Comparison of ENCODE assay signal across 8 cellular contexts in genomic region chr2:8603356-8603755, GRCh38.
DNase-seq lines count a peak whose midpoint lies in the region; ATAC-seq, FAIRE-seq and TF ChIP-seq lines count a peak whose summit lies in the region.
"Not testable (repeated sequence)": the region's sequence is repeated elsewhere in the genome, so short reads cannot be mapped to it uniquely, and the experiment has no call there.

No MANE protein-coding gene starts in this region.

- not testable (repeated sequence) for H4K20me1 ChIP-seq in K562 (replicated peaks; ENCODE audit: control insufficient read depth, insufficient read depth, low read length); smooth muscle cell (ENCODE audit: low read depth)

- H2AFZ ChIP-seq in K562 (ENCODE audit: low read depth, low read length); trophoblast cell (ENCODE audit: insufficient read depth, low read length, poor library complexity); smooth muscle cell (ENCODE audit: low read depth): not testable (repeated sequence)

- not testable (repeated sequence) for DNase-seq in Calu3; K562 (ENCODE audit: extremely low read depth in 1 of 4, low spot score in 3 of 4); mesothelial cell of epicardium (ENCODE audit: low spot score in 2 of 2, unreplicated experiment in 2 of 2); trophoblast cell; smooth muscle cell (lab: John Stamatoyannopoulos, UW; ENCODE audit: unreplicated experiment)
- DNase-seq in suprapubic skin (ENCODE audit: low spot score in 2 of 2), result peak; percentile 13 to 16

- not testable (repeated sequence) for FAIRE-seq in K562 (lab: Jason Lieb, UNC)

- H2BK12ac ChIP-seq in trophoblast cell (ENCODE audit: low read length), result not testable (repeated sequence)

- intact Hi-C loops in Calu3 (cut with micrococcal nuclease; ENCODE audit: unreplicated experiment); K562 (cut with micrococcal nuclease): not testable (repeated sequence)

- peaks cover 2 to 16% of the 10 kb centered on the region in 2 experiments; a peak in 3 of 5 replicates for H3K27me3 ChIP-seq in K562 (ENCODE audit: control insufficient read depth in 2 of 2, insufficient read depth in 2 of 2, low read length in 2 of 2)
- H3K27me3 ChIP-seq in trophoblast cell (ENCODE audit: insufficient read depth, low read length); smooth muscle cell (ENCODE audit: low read depth); suprapubic skin: not testable (repeated sequence)

- not testable (repeated sequence) for H4K8ac ChIP-seq in trophoblast cell (ENCODE audit: low read depth, low read length)

- peak overlapping the region; percentile 48 for H4K91ac ChIP-seq in trophoblast cell (ENCODE audit: low read depth, low read length)

- H2BK120ac ChIP-seq in trophoblast cell (ENCODE audit: insufficient read depth, low read length, poor library complexity), result not testable (repeated sequence)

- POLR2A ChIA-PET in K562 (lab: Yijun Ruan, JAX), result not testable (repeated sequence)

- H3K9ac ChIP-seq in K562 (ENCODE audit: insufficient read depth in 1 of 2, low read depth in 2 of 2, low read length in 2 of 2); trophoblast cell (ENCODE audit: low read length); smooth muscle cell (ENCODE audit: low read depth): not testable (repeated sequence)

- H3K4me3 Mint-ChIP-seq in Calu3 (ENCODE audit: low read depth, unreplicated experiment); mesothelial cell of epicardium: not testable (repeated sequence)

- H3K36me3 ChIP-seq in K562 (ENCODE audit: control insufficient read depth, insufficient read depth, low read length); trophoblast cell (ENCODE audit: control insufficient read depth in 1 of 2, insufficient read depth in 2 of 2, low read length in 2 of 2); smooth muscle cell (ENCODE audit: low read depth); suprapubic skin: not testable (repeated sequence)

- H3K27ac ChIP-seq in C4-2B (peak overlapping the region; percentile 30; the same call in 1 of the 2 replicates), VCaP (peak overlapping the region; percentile 62), smooth muscle cell (ENCODE audit: low read depth) (peak overlapping the region; percentile 25)
- H3K27ac ChIP-seq in K562 (ENCODE audit: extremely low read depth, low read depth, low read length); trophoblast cell (ENCODE audit: low read depth, low read length); suprapubic skin: not testable (repeated sequence)

- not testable (repeated sequence) for TF ChIP-seq EP300 in K562 (IDR thresholded peaks at IDR 0.05; ENCODE audit: low read length); suprapubic skin (IDR thresholded peaks at IDR 0.05)

- H3K27ac Mint-ChIP-seq in Calu3 (ENCODE audit: unreplicated experiment), result peak overlapping the region; percentile 44
- H3K27ac Mint-ChIP-seq in mesothelial cell of epicardium, result peak overlapping the region; percentile 82

- H3K14ac ChIP-seq in trophoblast cell (ENCODE audit: low read length), result not testable (repeated sequence)

- H2BK5ac ChIP-seq in trophoblast cell (ENCODE audit: low read depth, low read length, poor library complexity), result not testable (repeated sequence)

- not testable (repeated sequence) for H3K18ac ChIP-seq in trophoblast cell (ENCODE audit: low read length)

- not testable (repeated sequence) for H3K36me3 Mint-ChIP-seq in Calu3 (ENCODE audit: insufficient read depth, unreplicated experiment); mesothelial cell of epicardium

- not testable (repeated sequence) for TF ChIP-seq CTCF in C4-2B (conservative IDR thresholded peaks at IDR 0.05); Calu3 (IDR thresholded peaks at IDR 0.05; ENCODE audit: unreplicated experiment); VCaP (conservative IDR thresholded peaks at IDR 0.05); K562 (IDR thresholded peaks at IDR 0.05 in 2 of 3, conservative IDR thresholded peaks at IDR 0.05 in 1 of 3; ENCODE audit: insufficient read depth in 2 of 3, low read depth in 1 of 3, low read length in 3 of 3); mesothelial cell of epicardium (IDR thresholded peaks at IDR 0.05; ENCODE audit: unreplicated experiment); smooth muscle cell (IDR thresholded peaks at IDR 0.05; ENCODE audit: borderline replicate concordance, insufficient read depth, poor library complexity, severe bottlenecking); suprapubic skin (IDR thresholded peaks at IDR 0.05)

- not testable (repeated sequence) for H4K12ac ChIP-seq in trophoblast cell (ENCODE audit: low read depth, low read length)

- peaks cover 0 to 10% of the 10 kb centered on the region in 2 experiments; a peak in 4 of 5 replicates for H3K4me1 ChIP-seq in K562 (replicated peaks in 1 of 2; ENCODE audit: control insufficient read depth in 2 of 2, insufficient read depth in 2 of 2, low read length in 2 of 2)
- H3K4me1 ChIP-seq in trophoblast cell (ENCODE audit: control insufficient read depth in 1 of 2, insufficient read depth in 2 of 2, low read length in 2 of 2); smooth muscle cell (ENCODE audit: low read depth); suprapubic skin: not testable (repeated sequence)

- not testable (repeated sequence) for H3K9me1 ChIP-seq in K562 (ENCODE audit: control insufficient read depth, insufficient read depth, low read length)

- CTCF ChIA-PET in Calu3 (lab: Charles Lee); K562 (lab: Yijun Ruan, JAX; ENCODE audit: low intra/inter-chr PET ratio): not testable (repeated sequence)

- not testable (repeated sequence) for TF ChIP-seq POLR2A in K562 (conservative IDR thresholded peaks at IDR 0.05); suprapubic skin (IDR thresholded peaks at IDR 0.05)

- H3K4ac ChIP-seq in trophoblast cell (ENCODE audit: low read depth, low read length), result not testable (repeated sequence)

- in situ Hi-C loops in K562 (cut with MboI), result not testable (repeated sequence)

- H3K4me1 Mint-ChIP-seq in Calu3 (ENCODE audit: low read depth, unreplicated experiment), result peaks cover 40% of the 10 kb centered on the region
- H3K4me1 Mint-ChIP-seq in mesothelial cell of epicardium, result peaks cover 44% of the 10 kb centered on the region

- H2AK5ac ChIP-seq in trophoblast cell (ENCODE audit: low read length), result not testable (repeated sequence)

- not testable (repeated sequence) for TF ChIP-seq RAD21 in K562 (CRISPR knock-in tag; conservative IDR thresholded peaks at IDR 0.05 in 1 of 2, IDR thresholded peaks at IDR 0.05 in 1 of 2)

- H3F3A ChIP-seq in smooth muscle cell (ENCODE audit: low read depth), result not testable (repeated sequence)

- not testable (repeated sequence) for BruUV-seq in Calu3 (replicated peaks; lab: Mats Ljungman, UMichigan); K562 (replicated peaks; lab: Mats Ljungman, UMichigan)

- not testable (repeated sequence) for H3K79me2 ChIP-seq in K562 (ENCODE audit: control insufficient read depth, insufficient read depth, low read length); trophoblast cell (ENCODE audit: control insufficient read depth, insufficient read depth, low read length, poor library complexity); smooth muscle cell (ENCODE audit: low read depth)

- not testable (repeated sequence) for H3K9me3 ChIP-seq in K562 (replicated peaks; ENCODE audit: control insufficient read depth, insufficient read depth, low read depth, low read length); trophoblast cell (ENCODE audit: insufficient read depth, low read depth, low read length); smooth muscle cell (replicated peaks; ENCODE audit: low read depth); suprapubic skin

- not testable (repeated sequence) for H3K27me3 Mint-ChIP-seq in Calu3 (ENCODE audit: unreplicated experiment); mesothelial cell of epicardium (ENCODE audit: low read depth)

- ATAC-seq in K562, result not testable (repeated sequence)

- WGBS in K562 (ENCODE audit: insufficient coverage, low coverage, missing lambda C conversion rate), result 22% methylated on average over 3 of the region's 4 CpGs
- no CpG with 5 or more reads among the region's 4 CpGs for WGBS in trophoblast cell (ENCODE audit: extremely low coverage, insufficient coverage, insufficient read length)
- 94% methylated on average over 4 of the region's 4 CpGs for WGBS in smooth muscle cell (ENCODE audit: low lambda C conversion rate)
- WGBS in suprapubic skin, result 67% methylated on average over 4 of the region's 4 CpGs

- peaks cover 13% of the 10 kb centered on the region for H3K79me1 ChIP-seq in trophoblast cell (ENCODE audit: low read length)

- not testable (repeated sequence) for H3K9me3 Mint-ChIP-seq in Calu3 (ENCODE audit: low read depth, unreplicated experiment); mesothelial cell of epicardium

- not testable (repeated sequence) for H3K23ac ChIP-seq in trophoblast cell (ENCODE audit: low read length)

- not testable (repeated sequence) for H3K4me3 ChIP-seq in K562; trophoblast cell (ENCODE audit: low read depth, low read length); smooth muscle cell; suprapubic skin

- H3K4me2 ChIP-seq in K562 (ENCODE audit: insufficient read depth, low read length); trophoblast cell (ENCODE audit: low read length); smooth muscle cell: not testable (repeated sequence)

TF ChIP-seq in K562, 482 proteins besides CTCF, POLR2A, EP300 and RAD21 (continues in another document):
- TF ChIP-seq, protein P1, sequence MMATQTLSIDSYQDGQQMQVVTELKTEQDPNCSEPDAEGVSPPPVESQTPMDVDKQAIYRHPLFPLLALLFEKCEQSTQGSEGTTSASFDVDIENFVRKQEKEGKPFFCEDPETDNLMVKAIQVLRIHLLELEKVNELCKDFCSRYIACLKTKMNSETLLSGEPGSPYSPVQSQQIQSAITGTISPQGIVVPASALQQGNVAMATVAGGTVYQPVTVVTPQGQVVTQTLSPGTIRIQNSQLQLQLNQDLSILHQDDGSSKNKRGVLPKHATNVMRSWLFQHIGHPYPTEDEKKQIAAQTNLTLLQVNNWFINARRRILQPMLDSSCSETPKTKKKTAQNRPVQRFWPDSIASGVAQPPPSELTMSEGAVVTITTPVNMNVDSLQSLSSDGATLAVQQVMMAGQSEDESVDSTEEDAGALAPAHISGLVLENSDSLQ (IDR thresholded peaks at IDR 0.05), result peak; percentile 69
